Comparison of ENCODE assay signal across 8 cellular contexts in the genomic region with DNA sequence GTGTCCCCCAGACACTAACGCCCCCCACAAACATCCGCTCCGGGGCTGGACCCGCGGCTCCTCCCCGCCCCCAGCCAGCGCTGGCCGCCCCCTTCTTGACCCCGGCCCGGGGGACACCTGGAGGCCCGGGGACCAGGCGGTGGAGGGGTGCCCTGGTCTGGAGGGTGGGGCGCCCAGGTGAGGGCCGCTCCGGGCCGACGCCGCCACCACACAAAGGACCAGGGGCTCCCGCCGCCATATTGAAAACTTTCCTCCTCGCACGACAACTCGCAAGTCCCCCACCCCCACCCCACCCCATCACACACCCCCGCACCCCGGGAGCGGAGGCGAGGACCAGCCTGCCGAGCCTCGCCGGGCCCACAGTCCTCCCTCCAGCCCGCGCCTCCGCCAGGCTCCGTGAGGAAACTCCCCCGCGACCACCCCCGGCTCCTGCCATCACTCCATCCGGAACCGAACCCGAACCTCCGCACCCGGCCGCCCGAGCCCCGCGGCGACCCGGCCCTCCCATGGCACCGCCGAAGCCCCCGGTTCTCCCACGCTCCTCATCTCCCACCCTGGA. TPM values are rescaled to one million over a fixed set of nuclear protein-coding genes. Genes with fewer than 3 reads are reported as not detected.
DNase-seq lines count a peak whose midpoint lies in the region; ATAC-seq and TF ChIP-seq lines count a peak whose summit lies in the region.

No MANE protein-coding gene starts in this region.

- BruUV-seq in Caco-2 (replicated peaks; lab: Mats Ljungman, UMichigan) = no TSS peak

- peak overlapping the region; percentile 90 for H3K27ac ChIP-seq in epithelial cell of prostate
- peak overlapping the region; percentile 72 for H3K27ac ChIP-seq in muscle layer of duodenum (ENCODE audit: low read length)

- peak; percentile 21 for ATAC-seq in activated CD8-positive, alpha-beta memory T cell treated with anti-CD3 and anti-CD28 coated beads, Interleukin-2, amount 10 ng/mL, durations not matched to agents 7 days and 5 days
- peak; percentile 47 for ATAC-seq in stimulated activated naive CD8-positive, alpha-beta T cell treated with anti-CD3 and anti-CD28 coated beads, Interleukin-15, amount 100 ng/mL, for 72 hours
- ATAC-seq in GM21528 (IDR thresholded peaks at IDR 0.05; ENCODE audit: low FRiP score, unreplicated experiment) (no peak), HG03139 (IDR thresholded peaks at IDR 0.05; ENCODE audit: unreplicated experiment) (no peak)

- H3K4me3 ChIP-seq in Caco-2 (ENCODE audit: low read depth, low read length) = peak overlapping the region; percentile 80
- H3K4me3 ChIP-seq in muscle layer of duodenum (ENCODE audit: low read depth in 1 of 2, low read length in 2 of 2) = peak overlapping the region; percentile 71 to 94

- CTCF ChIA-PET in Caco-2 (lab: Charles Lee) = interaction anchor here (0.7 kb wide), 1 partner anchor 462 kb away, joined by 3 read pairs; no protein-coding TSS in a partner anchor
- CTCF ChIA-PET in activated CD8-positive, alpha-beta memory T cell treated with anti-CD3 and anti-CD28 coated beads, Interleukin-2, amount 10 ng/mL, durations not matched to agents 7 days and 5 days (lab: Charles Lee) = interaction anchor here (0.8 to 1.1 kb wide), 5 partner anchors 9 to 35 kb away, joined by 3 read pairs; no protein-coding TSS in a partner anchor

- peaks cover 13% of the 10 kb centered on the region for H3K36me3 Mint-ChIP-seq in Caco-2 (ENCODE audit: insufficient read depth, unreplicated experiment)
- peaks cover 3% of the 10 kb centered on the region for H3K36me3 Mint-ChIP-seq in activated CD8-positive, alpha-beta memory T cell treated with anti-CD3 and anti-CD28 coated beads, Interleukin-2, amount 10 ng/mL, durations not matched to agents 7 days and 5 days

- DNase-seq in Caco-2 = peak in 1 of 2 experiments; percentile 27
- peak; percentile 47 for DNase-seq in M059J (ENCODE audit: low read depth)
- DNase-seq in activated CD8-positive, alpha-beta memory T cell treated with anti-CD3 and anti-CD28 coated beads, Interleukin-2, amount 10 ng/mL, durations not matched to agents 7 days and 5 days = peak; percentile 62
- no peak for DNase-seq in epithelial cell of prostate (ENCODE audit: low read depth, low spot score)
- peak; percentile 54 to 56 for DNase-seq in stimulated activated naive CD8-positive, alpha-beta T cell treated with anti-CD3 and anti-CD28 coated beads, Interleukin-15, amount 100 ng/mL, for 72 hours

- H3K4me1 ChIP-seq in Caco-2 (peaks cover 18% of the 10 kb centered on the region), muscle layer of duodenum (ENCODE audit: control insufficient read depth in 1 of 2, insufficient read depth in 2 of 2, low read length in 2 of 2) (peaks cover 19 to 42% of the 10 kb centered on the region in 2 donors)

- no peaks in the 10 kb centered on the region for H3K27me3 Mint-ChIP-seq in Caco-2 (ENCODE audit: insufficient read depth, unreplicated experiment)
- peaks cover 20% of the 10 kb centered on the region for H3K27me3 Mint-ChIP-seq in activated CD8-positive, alpha-beta memory T cell treated with anti-CD3 and anti-CD28 coated beads, Interleukin-2, amount 10 ng/mL, durations not matched to agents 7 days and 5 days
- H3K27me3 Mint-ChIP-seq in stimulated activated naive CD8-positive, alpha-beta T cell treated with anti-CD3 and anti-CD28 coated beads, Interleukin-15, amount 100 ng/mL, for 72 hours = peaks cover 18% of the 10 kb centered on the region

- intact Hi-C loops in Caco-2 (cut with micrococcal nuclease; ENCODE audit: unreplicated experiment) = no loop called here

- peaks cover 41% of the 10 kb centered on the region for H3K4me1 Mint-ChIP-seq in Caco-2 (ENCODE audit: low read depth, unreplicated experiment)
- peaks cover 62% of the 10 kb centered on the region for H3K4me1 Mint-ChIP-seq in activated CD8-positive, alpha-beta memory T cell treated with anti-CD3 and anti-CD28 coated beads, Interleukin-2, amount 10 ng/mL, durations not matched to agents 7 days and 5 days
- peaks cover 72% of the 10 kb centered on the region for H3K4me1 Mint-ChIP-seq in stimulated activated naive CD8-positive, alpha-beta T cell treated with anti-CD3 and anti-CD28 coated beads, Interleukin-15, amount 100 ng/mL, for 72 hours

- H3K9me3 ChIP-seq in Caco-2 (no peaks in the 10 kb centered on the region), muscle layer of duodenum (ENCODE audit: control insufficient read depth in 1 of 2, low read length in 2 of 2) (no peaks in the 10 kb centered on the region)

- POLR2A ChIA-PET in Caco-2 (lab: Charles Lee) = interaction anchor here (1.0 kb wide), 1 partner anchor 54 kb away, joined by 10 read pairs; no protein-coding TSS in a partner anchor

- TF ChIP-seq CTCF in Caco-2 (IDR thresholded peaks at IDR 0.05; ENCODE audit: insufficient read depth in 1 of 2, low read depth in 1 of 2, low read length in 1 of 2, severe bottlenecking in 1 of 2, unreplicated experiment in 1 of 2) = no peak

- H3K36me3 ChIP-seq in Caco-2 (ENCODE audit: control insufficient read depth, insufficient read depth, low read length) (no peaks in the 10 kb centered on the region), muscle layer of duodenum (ENCODE audit: control insufficient read depth in 1 of 2, insufficient read depth in 2 of 2, low read length in 2 of 2) (no peaks in the 10 kb centered on the region)

- H3K9me3 Mint-ChIP-seq in Caco-2 (ENCODE audit: unreplicated experiment) = no peaks in the 10 kb centered on the region
- no peaks in the 10 kb centered on the region for H3K9me3 Mint-ChIP-seq in activated CD8-positive, alpha-beta memory T cell treated with anti-CD3 and anti-CD28 coated beads, Interleukin-2, amount 10 ng/mL, durations not matched to agents 7 days and 5 days (ENCODE audit: low read depth)
- H3K9me3 Mint-ChIP-seq in stimulated activated naive CD8-positive, alpha-beta T cell treated with anti-CD3 and anti-CD28 coated beads, Interleukin-15, amount 100 ng/mL, for 72 hours = no peaks in the 10 kb centered on the region

- H3K27ac Mint-ChIP-seq in Caco-2 (ENCODE audit: unreplicated experiment) = peak overlapping the region; percentile 74
- peak overlapping the region; percentile 59 for H3K27ac Mint-ChIP-seq in activated CD8-positive, alpha-beta memory T cell treated with anti-CD3 and anti-CD28 coated beads, Interleukin-2, amount 10 ng/mL, durations not matched to agents 7 days and 5 days
- H3K27ac Mint-ChIP-seq in stimulated activated naive CD8-positive, alpha-beta T cell treated with anti-CD3 and anti-CD28 coated beads, Interleukin-15, amount 100 ng/mL, for 72 hours = peak overlapping the region; percentile 67 to 94

- H3K4me3 Mint-ChIP-seq in Caco-2 (ENCODE audit: unreplicated experiment) = peak overlapping the region; percentile 89
- H3K4me3 Mint-ChIP-seq in activated CD8-positive, alpha-beta memory T cell treated with anti-CD3 and anti-CD28 coated beads, Interleukin-2, amount 10 ng/mL, durations not matched to agents 7 days and 5 days = peak overlapping the region; percentile 78
- peak overlapping the region; percentile 86 to 89 for H3K4me3 Mint-ChIP-seq in stimulated activated naive CD8-positive, alpha-beta T cell treated with anti-CD3 and anti-CD28 coated beads, Interleukin-15, amount 100 ng/mL, for 72 hours

- H3K27me3 ChIP-seq in Caco-2 (replicated peaks; ENCODE audit: control insufficient read depth, insufficient read depth, low read length) = no peaks in the 10 kb centered on the region
- H3K27me3 ChIP-seq in muscle layer of duodenum (ENCODE audit: low read depth, low read length) = peaks cover 3% of the 10 kb centered on the region

RNA-seq across cellular contexts. Expression of a gene that starts 0.8 kb away (rescaled TPM):
- 62.7 and 67.5 TPM in 2 replicates for total RNA-seq in Caco-2 (2022)
- 47.0 and 61.0 TPM in 2 replicates for total RNA-seq in M059J (2014; rRNA removed; shearing (Covaris generic))
- 10 to 100 TPM; 31.1 to 69.9 TPM for total RNA-seq in activated CD8-positive, alpha-beta memory T cell treated with anti-CD3 and anti-CD28 coated beads, Interleukin-2, amount 10 ng/mL, durations not matched to agents 7 days and 5 days

RNA-seq across cellular contexts. Expression of a gene that starts 3.3 kb away (rescaled TPM):
- 1.4 TPM in 1 of 2 replicates, not detected in the other for total RNA-seq in Caco-2 (2022)
- 0.69 TPM in 1 of 2 replicates, not detected in the other for total RNA-seq in M059J (2014; rRNA removed; shearing (Covaris generic))
- under 1 TPM; 0.58 to 0.94 TPM for total RNA-seq in activated CD8-positive, alpha-beta memory T cell treated with anti-CD3 and anti-CD28 coated beads, Interleukin-2, amount 10 ng/mL, durations not matched to agents 7 days and 5 days

Comparison
In these comparisons a context has a peak if more than half of its experiments do, and no peak if none do; other contexts are left out.
1. ATAC-seq: peak in activated CD8-positive, alpha-beta memory T cell treated with anti-CD3 and anti-CD28 coated beads, Interleukin-2, amount 10 ng/mL, durations not matched to agents 7 days and 5 days (single experiment) and stimulated activated naive CD8-positive, alpha-beta T cell treated with anti-CD3 and anti-CD28 coated beads, Interleukin-15, amount 100 ng/mL, for 72 hours (single experiment); none in GM21528 (single experiment) and HG03139 (single experiment).
2. Peak in every context shown above with its lines, with median percentiles within 50 percentile points of each other: H3K27ac Mint-ChIP-seq and H3K4me3 Mint-ChIP-seq.